Comparison of ENCODE assay signal across 24 cellular contexts in the genomic region with DNA sequence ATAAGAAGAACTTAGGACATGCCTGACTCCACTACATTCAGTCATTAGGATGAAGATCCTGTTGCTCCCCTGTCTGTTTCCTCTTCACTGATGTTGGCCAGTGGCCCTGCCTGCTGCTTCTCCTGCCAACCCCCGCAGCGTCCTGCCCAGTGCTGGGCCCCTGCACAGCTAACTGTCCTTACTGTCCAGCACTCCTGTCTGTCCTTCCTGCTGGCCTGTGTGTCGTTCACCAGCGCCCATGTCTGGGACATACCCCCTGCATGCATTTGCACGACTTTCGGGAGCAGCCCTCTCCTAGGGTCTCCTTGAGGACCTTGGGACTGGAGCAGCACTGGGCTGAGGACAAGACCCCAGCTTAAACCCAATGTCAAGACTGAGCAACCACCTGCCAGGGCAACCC.
DNase-seq lines count a peak whose midpoint lies in the region; ATAC-seq, FAIRE-seq and TF ChIP-seq lines count a peak whose summit lies in the region.
"Had no signal": no experiment of that assay in that cellular context is flagged by ENCODE, and none has a peak within 500 bp of the region (broad histone marks: within the 10 kb centered on the region; RNA-seq: fewer than 3 reads in every experiment).

No MANE protein-coding gene starts in this region.

- no peak overlapping the region for H3K4ac ChIP-seq in H1 (replicated peaks; ENCODE audit: insufficient read length, low read depth, low read length)

- H3K79me2 ChIP-seq in H1 (ENCODE audit: control insufficient read depth in 1 of 2, insufficient read depth in 2 of 2, low read length in 2 of 2) (no peaks in the 10 kb centered on the region), neural progenitor cell (ENCODE audit: low read depth) (no peaks in the 10 kb centered on the region)

- no peak overlapping the region for H3K14ac ChIP-seq in H1 (ENCODE audit: insufficient read length)

- H2AFZ ChIP-seq in H1 (ENCODE audit: low read length) (no peak overlapping the region), neural progenitor cell (replicated peaks) (no peak overlapping the region)

- no peak for TF ChIP-seq POLR2A in H1 (IDR thresholded peaks at IDR 0.05; ENCODE audit: control extremely low read depth in 1 of 2, low read depth in 2 of 2, low read length in 2 of 2)
- TF ChIP-seq POLR2A in sigmoid colon (IDR thresholded peaks at IDR 0.05): no peak

- CTCF ChIA-PET in H1 (lab: Charles Lee; ENCODE audit: partially characterized antibody): interaction anchor here (0.9 to 2.4 kb wide), 3 partner anchors 11 to 66 kb away, joined by 3 to 8 read pairs (median 7); no protein-coding TSS in a partner anchor

- no peaks in the 10 kb centered on the region for H3K27me3 ChIP-seq in H1 (replicated peaks in 1 of 4; ENCODE audit: control insufficient read depth in 3 of 4, extremely low read depth in 1 of 4, insufficient read depth in 3 of 4, low read length in 3 of 4)
- H3K27me3 ChIP-seq in neural progenitor cell: no peaks in the 10 kb centered on the region
- H3K27me3 ChIP-seq in sigmoid colon: no peaks in the 10 kb centered on the region
- no peaks in the 10 kb centered on the region for H3K27me3 ChIP-seq in foreskin keratinocyte
- H3K27me3 ChIP-seq: BLaER1 treated with 17β-estradiol and CSF1 and Interleukin-3, amounts not matched to agents 10 nM and 100 nM had no signal

- no peak overlapping the region for H4K5ac ChIP-seq in H1 (ENCODE audit: insufficient read length, low read depth, low read length)

- DNase-seq in activated effector memory CD4-positive, alpha-beta T cell treated with anti-CD3 and anti-CD28 coated beads, Interleukin-2, amount 50 U/mL, for 16 hours: peak; percentile 58
- DNase-seq in activated effector memory CD4-positive, alpha-beta T cell treated with Interleukin-2 at 50 U/mL for 16 hours: no peak
- DNase-seq in H1 (ENCODE audit: low read depth in 1 of 2, low spot score in 2 of 2): no peak
- no peak for DNase-seq in neural progenitor cell (ENCODE audit: low spot score)
- peak; percentile 40 for DNase-seq in sigmoid colon
- no peak for DNase-seq in OCI-M1 (lab: John Stamatoyannopoulos, UW)
- no peak for DNase-seq in foreskin keratinocyte
- DNase-seq: AML-193; Caco-2; Calu3; CD4-positive, alpha-beta T cell; CD8-positive, alpha-beta T cell; DMS79 treated with DMSO at 0.1 percent for 48 hours; GF-D8 had no signal

- H2AK5ac ChIP-seq in H1 (ENCODE audit: low read depth, low read length): no peak overlapping the region

- H3K4me3 ChIP-seq in H1 (ENCODE audit: extremely low read depth in 1 of 4, insufficient read depth in 2 of 4, low read depth in 3 of 4, low read length in 4 of 4) (no peak overlapping the region), neural progenitor cell (no peak overlapping the region), sigmoid colon (no peak overlapping the region)
- H3K4me3 ChIP-seq: A549; BLaER1 treated with 17β-estradiol and CSF1 and Interleukin-3, amounts not matched to agents 10 nM and 100 nM had no signal

- no peaks in the 10 kb centered on the region; the same call in 1 of the 2 replicates for H3K23me2 ChIP-seq in H1 (ENCODE audit: low read depth, low read length)

- peak overlapping the region; percentile 46 for H4K91ac ChIP-seq in H1 (replicated peaks; ENCODE audit: insufficient read length, low read length)

- H3K9me3 ChIP-seq in H1 (ENCODE audit: insufficient read depth in 2 of 2, low read depth in 1 of 2, low read length in 1 of 2): no peaks in the 10 kb centered on the region
- H3K9me3 ChIP-seq in neural progenitor cell (ENCODE audit: low read depth): no peaks in the 10 kb centered on the region
- H3K9me3 ChIP-seq in sigmoid colon: no peaks in the 10 kb centered on the region
- H3K9me3 ChIP-seq: A549; BLaER1 treated with 17β-estradiol and CSF1 and Interleukin-3, amounts not matched to agents 10 nM and 100 nM; Caco-2 had no signal

- H3K27ac ChIP-seq in H1 (ENCODE audit: low read depth, low read length) (no peak overlapping the region), neural progenitor cell (no peak overlapping the region), sigmoid colon (no peak overlapping the region), foreskin keratinocyte (no peak overlapping the region)
- H3K27ac ChIP-seq: 22Rv1, C4-2B had no signal

- no peak overlapping the region for H3K4me2 ChIP-seq in H1 (ENCODE audit: insufficient read depth in 1 of 2, low read depth in 2 of 2, low read length in 2 of 2)
- no peak overlapping the region for H3K4me2 ChIP-seq in neural progenitor cell
- H3K4me2 ChIP-seq: A549 had no signal

- intact Hi-C loops in sigmoid colon (cut with DNase I): no loop called here

- FAIRE-seq in H1 (lab: Jason Lieb, UNC): no peak
- FAIRE-seq: A549, D721Med, G401.6, GM12891, GM19239 had no signal

- no peak overlapping the region for H2BK5ac ChIP-seq in H1 (ENCODE audit: low read depth, low read length)

- H3K9ac ChIP-seq in H1 (replicated peaks in 1 of 4; ENCODE audit: extremely low read depth in 1 of 4, low read depth in 3 of 4, low read length in 3 of 4) (no peak overlapping the region), neural progenitor cell (no peak overlapping the region)
- H3K9ac ChIP-seq: BLaER1 treated with 17β-estradiol and CSF1 and Interleukin-3, amounts not matched to agents 10 nM and 100 nM had no signal

- H3K18ac ChIP-seq in H1 (ENCODE audit: extremely low read depth, low read length): no peak overlapping the region; the same call in 1 of the 2 replicates

- H3K27me3 Mint-ChIP-seq in neural progenitor cell (ENCODE audit: insufficient read depth, low read depth): peaks cover 10% of the 10 kb centered on the region
- H3K27me3 Mint-ChIP-seq: B cell; CD4-positive, alpha-beta T cell had no signal

- POLR2A ChIA-PET in H1 (lab: Charles Lee; ENCODE audit: partially characterized antibody): no interaction called here

- H3K36me3 ChIP-seq in H1 (ENCODE audit: control insufficient read depth in 2 of 4, insufficient read depth in 4 of 4, low read length in 3 of 4): no peaks in the 10 kb centered on the region
- H3K36me3 ChIP-seq in neural progenitor cell: no peaks in the 10 kb centered on the region
- H3K36me3 ChIP-seq in sigmoid colon: no peaks in the 10 kb centered on the region
- H3K36me3 ChIP-seq: BLaER1 treated with 17β-estradiol and CSF1 and Interleukin-3, amounts not matched to agents 10 nM and 100 nM had no signal

- H4K8ac ChIP-seq in H1 (ENCODE audit: extremely low read depth, insufficient read depth, low read length): no peak overlapping the region

- no peaks in the 10 kb centered on the region for H3F3A ChIP-seq in neural progenitor cell (ENCODE audit: low read depth)

- H3K27ac Mint-ChIP-seq in neural progenitor cell: no peak overlapping the region
- H3K27ac Mint-ChIP-seq: B cell; CD4-positive, alpha-beta T cell; CD8-positive, alpha-beta T cell had no signal

- H3K4me1 ChIP-seq in H1 (replicated peaks in 1 of 4; ENCODE audit: control insufficient read depth in 3 of 4, insufficient read depth in 4 of 4, low read length in 3 of 4): no peaks in the 10 kb centered on the region
- H3K4me1 ChIP-seq in neural progenitor cell: peaks cover 3% of the 10 kb centered on the region
- peaks cover 0 to 18% (median 9%) of the 10 kb centered on the region in 4 donors for H3K4me1 ChIP-seq in sigmoid colon
- H3K4me1 ChIP-seq in foreskin keratinocyte: no peaks in the 10 kb centered on the region
- H3K4me1 ChIP-seq: Caco-2 had no signal

- peaks cover 49% of the 10 kb centered on the region for H3K4me1 Mint-ChIP-seq in neural progenitor cell
- H3K4me1 Mint-ChIP-seq: B cell had no signal

- peaks cover 3% of the 10 kb centered on the region for H3K36me3 Mint-ChIP-seq in neural progenitor cell
- H3K36me3 Mint-ChIP-seq: CD8-positive, alpha-beta T cell had no signal

- no peak overlapping the region for H2BK120ac ChIP-seq in H1 (replicated peaks; ENCODE audit: low read depth, low read length)

- no peaks in the 10 kb centered on the region for H3K79me1 ChIP-seq in H1 (ENCODE audit: low read depth, low read length)

- H2BK20ac ChIP-seq in H1 (ENCODE audit: low read length): no peak overlapping the region

- H4K20me1 ChIP-seq in H1 (replicated peaks in 1 of 2; ENCODE audit: control insufficient read depth in 1 of 2, insufficient read depth in 2 of 2, low read length in 2 of 2) (no peaks in the 10 kb centered on the region), neural progenitor cell (ENCODE audit: low read depth) (no peaks in the 10 kb centered on the region)
- H4K20me1 ChIP-seq: BLaER1 treated with 17β-estradiol and CSF1 and Interleukin-3, amounts not matched to agents 10 nM and 100 nM had no signal

- no peak overlapping the region for H3K56ac ChIP-seq in H1 (replicated peaks; ENCODE audit: insufficient read length, low read depth, low read length)

- peak overlapping the region; percentile 14 for H3K4me3 Mint-ChIP-seq in neural progenitor cell
- H3K4me3 Mint-ChIP-seq: B cell; CD4-positive, alpha-beta T cell; CD8-positive, alpha-beta T cell had no signal

- TF ChIP-seq EP300 in H1 (IDR thresholded peaks at IDR 0.05; ENCODE audit: borderline replicate concordance in 1 of 2, low read depth in 2 of 2, low read length in 2 of 2) (no peak), sigmoid colon (IDR thresholded peaks at IDR 0.05) (no peak)

- H3K9me3 Mint-ChIP-seq in neural progenitor cell: peaks cover 3% of the 10 kb centered on the region
- H3K9me3 Mint-ChIP-seq: CD4-positive, alpha-beta T cell; CD8-positive, alpha-beta T cell had no signal

- ATAC-seq in HG03159 (IDR thresholded peaks at IDR 0.05; ENCODE audit: unreplicated experiment): no peak
- ATAC-seq in foreskin keratinocyte: no peak
- ATAC-seq: A549; CD8-positive, alpha-beta T cell had no signal

- no peak overlapping the region for H3K23ac ChIP-seq in H1 (ENCODE audit: insufficient read length)

- TF ChIP-seq RAD21 in H1 (IDR thresholded peaks at IDR 0.05 in 1 of 2, conservative IDR thresholded peaks at IDR 0.05 in 1 of 2; ENCODE audit: low read depth in 2 of 2, low read length in 2 of 2): no peak

- H2BK15ac ChIP-seq in H1 (ENCODE audit: low read length): no peak overlapping the region

- WGBS in H1 (ENCODE audit: extremely low coverage in 1 of 2, insufficient coverage in 1 of 2, insufficient read length in 1 of 2, insufficient replicate concordance in 2 of 2, low coverage in 1 of 2, low lambda C conversion rate in 2 of 2, missing lambda C conversion rate in 1 of 2), 2 experiments: 86% methylated on average over 6 of the region's 6 CpGs; no CpG with 5 or more reads in 1 of the 2 experiments
- 80 to 84% methylated on average over 6 of the region's 6 CpGs for WGBS in sigmoid colon, 2 donors

- H2BK12ac ChIP-seq in H1 (ENCODE audit: low read depth, low read length): no peak overlapping the region

- TF ChIP-seq CTCF in H1 (IDR thresholded peaks at IDR 0.05; ENCODE audit: control extremely low read depth in 1 of 3, insufficient read depth in 1 of 3, low read depth in 1 of 3, low read length in 3 of 3): no peak
- no peak for TF ChIP-seq CTCF in neural progenitor cell (IDR thresholded peaks at IDR 0.05)
- no peak for TF ChIP-seq CTCF in sigmoid colon (IDR thresholded peaks at IDR 0.05)
- no peak for TF ChIP-seq CTCF in foreskin keratinocyte (conservative IDR thresholded peaks at IDR 0.05)

TF ChIP-seq in H1, 55 proteins besides CTCF, POLR2A, EP300 and RAD21 (continues in another document):
- no peak for TF ChIP-seq BCL11A (IDR thresholded peaks at IDR 0.05; ENCODE audit: low read depth in 2 of 2, low read length in 2 of 2)
- TF ChIP-seq SAP30 (IDR thresholded peaks at IDR 0.05; ENCODE audit: insufficient read depth, insufficient replicate concordance, low read length): no peak
- TF ChIP-seq CEBPB (IDR thresholded peaks at IDR 0.05; ENCODE audit: low read depth, low read length): no peak
- TF ChIP-seq RBBP5 (IDR thresholded peaks at IDR 0.05; ENCODE audit: borderline replicate concordance, low read depth, low read length): no peak

Comparison
In these comparisons a context has a peak if more than half of its experiments do, and no peak if none do; other contexts are left out.
1. DNase-seq: peak in activated effector memory CD4-positive, alpha-beta T cell treated with anti-CD3 and anti-CD28 coated beads, Interleukin-2, amount 50 U/mL, for 16 hours (single experiment) and sigmoid colon (single experiment); none in activated effector memory CD4-positive, alpha-beta T cell treated with Interleukin-2 at 50 U/mL for 16 hours (single experiment), H1 (0 of 2), neural progenitor cell (single experiment), OCI-M1 (single experiment) and foreskin keratinocyte (0 of 2).